Comparison of ENCODE assay signal across 8 cellular contexts in the genomic region with DNA sequence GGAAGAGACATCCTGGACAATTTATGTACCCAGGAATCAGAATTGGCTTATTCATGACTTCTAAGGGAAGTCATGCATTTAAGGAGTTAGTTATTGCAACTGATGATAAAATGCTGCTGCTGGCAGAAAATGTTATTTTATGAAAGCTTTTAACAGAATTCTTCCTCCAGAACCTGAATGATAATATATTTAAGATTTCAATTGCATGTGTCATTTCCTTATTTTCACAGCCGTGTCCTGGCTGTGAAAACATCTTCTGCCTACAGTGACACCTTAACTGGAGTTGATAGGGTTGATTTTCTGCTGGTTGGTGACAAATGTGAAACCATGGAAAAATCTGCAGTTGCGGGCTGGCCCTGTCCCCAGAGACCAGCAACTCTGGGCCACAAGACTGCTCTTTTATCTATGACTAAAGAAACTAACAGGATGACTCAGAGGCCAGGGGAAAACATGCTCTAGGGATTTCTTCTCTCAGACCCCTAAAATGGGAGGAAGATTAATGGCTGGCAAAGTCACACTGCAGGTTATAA. TPM values are rescaled to one million over a fixed set of nuclear protein-coding genes. Genes with fewer than 3 reads are reported as not detected.
A peak's percentile ranks its signal among the peaks of the same experiment; 100 is the strongest.
DNase-seq lines count a peak whose midpoint lies in the region; ATAC-seq and TF ChIP-seq lines count a peak whose summit lies in the region.

No MANE protein-coding gene starts in this region.

- 50% methylated on average over 2 of the region's 2 CpGs for WGBS in hepatocyte (ENCODE audit: low lambda C conversion rate, missing lambda C conversion rate)

- peaks cover 9% of the 10 kb centered on the region for H3K4me1 Mint-ChIP-seq in activated CD4-positive, alpha-beta T cell treated with anti-CD3 and anti-CD28 coated beads, Interleukin-2, amount 10 ng/mL, durations not matched to agents 24 days and 14 days

- peak; percentile 69 for DNase-seq in activated CD4-positive, alpha-beta T cell treated with anti-CD3 and anti-CD28 coated beads, Interleukin-2, amount 10 ng/mL, durations not matched to agents 24 days and 14 days
- DNase-seq in activated CD4-positive, alpha-beta T cell treated with anti-CD3 and anti-CD28 coated beads, Interleukin-2, amount 50 U/mL, for 1 hour: no peak
- DNase-seq in RWPE1 (ENCODE audit: low spot score) (peak; percentile 13), hepatocyte (ENCODE audit: low spot score) (peak; percentile 23), NCI-H1694 treated with DMSO at 0.1 percent for 48 hours (lab: John Stamatoyannopoulos, UW) (no peak), COR-L47 (lab: John Stamatoyannopoulos, UW) (no peak), NCI-H526 treated with DMSO at 0.1 percent for 48 hours (lab: John Stamatoyannopoulos, UW) (no peak)

- no peak for TF ChIP-seq CTCF in RWPE1 (conservative IDR thresholded peaks at IDR 0.05; ENCODE audit: low read depth)
- TF ChIP-seq CTCF in hepatocyte (IDR thresholded peaks at IDR 0.05; ENCODE audit: poor library complexity): no peak

- peak overlapping the region; percentile 33 for H3K4me3 Mint-ChIP-seq in activated CD4-positive, alpha-beta T cell treated with anti-CD3 and anti-CD28 coated beads, Interleukin-2, amount 10 ng/mL, durations not matched to agents 24 days and 14 days

- intact Hi-C loops in activated CD4-positive, alpha-beta T cell treated with anti-CD3 and anti-CD28 coated beads, Interleukin-2, amount 10 ng/mL, durations not matched to agents 24 days and 14 days (cut with micrococcal nuclease): loop anchor here (1.0 kb wide), 1 partner anchor 11 kb away; no protein-coding TSS in a partner anchor

- CTCF ChIA-PET in RWPE1 (lab: Yijun Ruan, JAX): no interaction called here

- peak; percentile 90 for ATAC-seq in HG02763 (IDR thresholded peaks at IDR 0.05; ENCODE audit: unreplicated experiment)

- no peaks in the 10 kb centered on the region for H3K9me2 ChIP-seq in hepatocyte (replicated peaks; ENCODE audit: insufficient read depth)

- no peaks in the 10 kb centered on the region for H3K36me3 Mint-ChIP-seq in activated CD4-positive, alpha-beta T cell treated with anti-CD3 and anti-CD28 coated beads, Interleukin-2, amount 10 ng/mL, durations not matched to agents 24 days and 14 days (ENCODE audit: low read depth)

- no peaks in the 10 kb centered on the region for H3K4me1 ChIP-seq in hepatocyte (ENCODE audit: insufficient read depth)

- H3K79me2 ChIP-seq in hepatocyte: no peaks in the 10 kb centered on the region

- H3K27ac ChIP-seq in RWPE1: no peak overlapping the region
- peak overlapping the region; percentile 14 for H3K27ac ChIP-seq in hepatocyte

- no peak overlapping the region for H3K4me2 ChIP-seq in hepatocyte

- H3K36me3 ChIP-seq in hepatocyte (replicated peaks; ENCODE audit: insufficient read depth, low read depth): no peaks in the 10 kb centered on the region

- no peaks in the 10 kb centered on the region for H3K9me3 Mint-ChIP-seq in activated CD4-positive, alpha-beta T cell treated with anti-CD3 and anti-CD28 coated beads, Interleukin-2, amount 10 ng/mL, durations not matched to agents 24 days and 14 days

- no peaks in the 10 kb centered on the region for H4K20me1 ChIP-seq in hepatocyte (ENCODE audit: insufficient read depth, poor library complexity, severe bottlenecking)

- no peak overlapping the region for H2AFZ ChIP-seq in hepatocyte

- H3K4me3 ChIP-seq in hepatocyte: no peak overlapping the region

- peak overlapping the region; percentile 67 for H3K27ac Mint-ChIP-seq in activated CD4-positive, alpha-beta T cell treated with anti-CD3 and anti-CD28 coated beads, Interleukin-2, amount 10 ng/mL, durations not matched to agents 24 days and 14 days

- H3K27me3 ChIP-seq in hepatocyte: no peaks in the 10 kb centered on the region

- peaks cover 2% of the 10 kb centered on the region for H3K27me3 Mint-ChIP-seq in activated CD4-positive, alpha-beta T cell treated with anti-CD3 and anti-CD28 coated beads, Interleukin-2, amount 10 ng/mL, durations not matched to agents 24 days and 14 days

- POLR2A ChIA-PET in RWPE1 (lab: Yijun Ruan, JAX; ENCODE audit: low non-redundant PET): no interaction called here

- no peaks in the 10 kb centered on the region for H3K9me3 ChIP-seq in hepatocyte (ENCODE audit: low read depth)

RNA-seq across cellular contexts. Expression of gene TRUB1, which starts 12.3 kb away (rescaled TPM):
- total RNA-seq in activated CD4-positive, alpha-beta T cell treated with anti-CD3 and anti-CD28 coated beads, Interleukin-2, amount 10 ng/mL, durations not matched to agents 24 days and 14 days: 18.5 and 20.9 TPM in 2 replicates
- total RNA-seq in hepatocyte: 28.0 and 29.0 TPM in 2 replicates
- polyA plus RNA-seq in hepatocyte: 12.0 and 12.3 TPM in 2 replicates

Comparison
In these comparisons a context has a peak if more than half of its experiments do, and no peak if none do; other contexts are left out.
1. DNase-seq: peak in activated CD4-positive, alpha-beta T cell treated with anti-CD3 and anti-CD28 coated beads, Interleukin-2, amount 10 ng/mL, durations not matched to agents 24 days and 14 days (single experiment), RWPE1 (single experiment) and hepatocyte (single experiment); none in activated CD4-positive, alpha-beta T cell treated with anti-CD3 and anti-CD28 coated beads, Interleukin-2, amount 50 U/mL, for 1 hour (single experiment), NCI-H1694 treated with DMSO at 0.1 percent for 48 hours (single experiment), COR-L47 (single experiment) and NCI-H526 treated with DMSO at 0.1 percent for 48 hours (single experiment).